In the genomic region with DNA sequence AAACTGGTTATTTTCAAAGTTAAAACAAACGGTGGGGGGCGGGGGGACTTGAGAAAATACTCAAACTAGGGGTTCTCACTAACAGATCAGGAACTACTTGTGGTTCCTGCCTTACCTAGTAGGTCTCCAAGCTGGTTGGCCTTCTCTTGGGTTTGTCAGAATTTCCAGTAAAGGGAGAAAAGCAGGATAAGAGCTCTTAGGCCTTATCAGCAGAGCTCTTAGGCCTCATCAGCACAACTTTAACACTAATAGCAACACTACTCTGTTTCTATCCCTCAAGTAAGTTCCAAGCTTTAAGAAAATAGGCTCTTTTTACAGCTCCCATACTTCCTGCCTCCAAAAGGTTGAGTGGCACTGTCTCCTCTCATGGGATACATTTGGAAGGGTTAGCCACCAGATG, we compare ENCODE assay signal across 12 cellular contexts. TPM values are rescaled to one million over a fixed set of nuclear protein-coding genes. Genes with fewer than 3 reads are reported as not detected.
DNase-seq lines count a peak whose midpoint lies in the region; ATAC-seq and TF ChIP-seq lines count a peak whose summit lies in the region.
"Had no signal": no experiment of that assay in that cellular context is flagged by ENCODE, and none has a peak within 500 bp of the region (broad histone marks: within the 10 kb centered on the region; RNA-seq: fewer than 3 reads in every experiment).

No MANE protein-coding gene starts in this region.

- no peak for TF ChIP-seq CTCF in breast epithelium (IDR thresholded peaks at IDR 0.05)
- TF ChIP-seq CTCF in MCF 10A (IDR thresholded peaks at IDR 0.05; ENCODE audit: unreplicated experiment), result no peak
- no peak for TF ChIP-seq CTCF in WTC11 (IDR thresholded peaks at IDR 0.05)
- TF ChIP-seq CTCF in thyroid gland (IDR thresholded peaks at IDR 0.05), result no peak

- H3K4me1 Mint-ChIP-seq in MCF 10A (ENCODE audit: insufficient read depth, unreplicated experiment), result peaks cover 23% of the 10 kb centered on the region
- peaks cover 64% of the 10 kb centered on the region for H3K4me1 Mint-ChIP-seq in WTC11
- peaks cover 74 to 89% of the 10 kb centered on the region in 2 donors for H3K4me1 Mint-ChIP-seq in immature natural killer cell

- POLR2A ChIA-PET in MCF 10A (lab: Yijun Ruan, JAX), result interaction anchor here (0.7 to 1.8 kb wide), 5 partner anchors 8 to 117 kb away, joined by 3 to 6 read pairs (median 4); a partner anchor contains a TSS
- POLR2A ChIA-PET in WTC11 (lab: Charles Lee), result interaction anchor here (0.6 to 0.7 kb wide), 4 partner anchors 44 to 357 kb away, joined by 4 to 11 read pairs (median 6); no protein-coding TSS in a partner anchor

- H3K27ac Mint-ChIP-seq in MCF 10A (ENCODE audit: low read depth, unreplicated experiment) (no peak overlapping the region), WTC11 (peak overlapping the region; percentile 7; the same call in 1 of the 2 replicates), immature natural killer cell (peak overlapping the region; percentile 43 to 91 (median 64))

- 60 to 62% methylated on average over 2 of the region's 2 CpGs for WGBS in thyroid gland, 2 donors

- TF ChIP-seq POLR2A in breast epithelium (IDR thresholded peaks at IDR 0.05), result no peak
- TF ChIP-seq POLR2A in thyroid gland (IDR thresholded peaks at IDR 0.05), result no peak

- H3K4me3 ChIP-seq in breast epithelium (no peak overlapping the region), thyroid gland (replicated peaks in 1 of 3) (no peak overlapping the region)
- H3K4me3 ChIP-seq: pancreas had no signal

- peaks cover 5 to 11% of the 10 kb centered on the region in 2 donors for H3K4me1 ChIP-seq in breast epithelium
- peaks cover 26 to 36% of the 10 kb centered on the region in 2 donors for H3K4me1 ChIP-seq in thyroid gland

- H3K27ac ChIP-seq in breast epithelium (peak overlapping the region; percentile 41 to 56), thyroid gland (peak overlapping the region in 2 of 3 donors; percentile 8 to 24)
- H3K27ac ChIP-seq: pancreas had no signal

- no peaks in the 10 kb centered on the region for H3K9me3 ChIP-seq in breast epithelium
- no peaks in the 10 kb centered on the region for H3K9me3 ChIP-seq in thyroid gland
- H3K9me3 ChIP-seq: pancreas had no signal

- no TSS peak for BruUV-seq in MCF 10A (replicated peaks; lab: Mats Ljungman, UMichigan)

- ATAC-seq in WTC11, result no peak

- intact Hi-C loops in breast epithelium (cut with DNase I; ENCODE audit: low total_unique reads) (no loop called here), MCF 10A (cut with micrococcal nuclease) (no loop called here), thyroid gland (cut with DNase I) (no loop called here)

- CTCF ChIA-PET in MCF 10A (lab: Yijun Ruan, JAX), result interaction anchor here (0.6 to 1.3 kb wide), 5 partner anchors 29 to 219 kb away, joined by 3 to 6 read pairs (median 3); no protein-coding TSS in a partner anchor
- CTCF ChIA-PET in WTC11 (lab: Charles Lee), result interaction anchor here (0.6 kb wide), 1 partner anchor 70 kb away, joined by 3 read pairs; no protein-coding TSS in a partner anchor

- no peaks in the 10 kb centered on the region for H3K36me3 ChIP-seq in breast epithelium
- H3K36me3 ChIP-seq in thyroid gland, result no peaks in the 10 kb centered on the region
- H3K36me3 ChIP-seq: pancreas had no signal

- no peak for DNase-seq in breast epithelium (ENCODE audit: low spot score in 2 of 2)
- no peak for DNase-seq in MCF 10A (ENCODE audit: unreplicated experiment)
- DNase-seq in WTC11 (ENCODE audit: low spot score), result no peak
- no peak for DNase-seq in immature natural killer cell
- DNase-seq in thyroid gland, result no peak
- DNase-seq in amniotic stem cell (lab: John Stamatoyannopoulos, UW), result no peak
- no peak for DNase-seq in dedifferentiated amniotic fluid mesenchymal stem cell (ENCODE audit: extremely low spot score)
- no peak for DNase-seq in hepatic stellate cell (ENCODE audit: low spot score)
- DNase-seq: caudate nucleus, hypothalamus, NCI-H1694, pancreas had no signal

- H3K36me3 Mint-ChIP-seq in MCF 10A (ENCODE audit: insufficient read depth, unreplicated experiment) (no peaks in the 10 kb centered on the region), WTC11 (no peaks in the 10 kb centered on the region), immature natural killer cell (no peaks in the 10 kb centered on the region)

- H3K9me3 Mint-ChIP-seq in MCF 10A (ENCODE audit: unreplicated experiment), result no peaks in the 10 kb centered on the region
- no peaks in the 10 kb centered on the region for H3K9me3 Mint-ChIP-seq in WTC11
- H3K9me3 Mint-ChIP-seq in immature natural killer cell, result no peaks in the 10 kb centered on the region

- H3K4me3 Mint-ChIP-seq in MCF 10A (ENCODE audit: unreplicated experiment) (no peak overlapping the region), WTC11 (no peak overlapping the region), immature natural killer cell (peak overlapping the region in 1 of 5 donors; percentile 6)

- no peaks in the 10 kb centered on the region for H3K27me3 Mint-ChIP-seq in MCF 10A (ENCODE audit: insufficient read depth, unreplicated experiment)
- H3K27me3 Mint-ChIP-seq in WTC11 (ENCODE audit: low read depth), result no peaks in the 10 kb centered on the region; the same call in 1 of the 2 replicates
- peaks cover 3 to 9% (median 8%) of the 10 kb centered on the region in 3 donors for H3K27me3 Mint-ChIP-seq in immature natural killer cell (ENCODE audit: low read depth in 3 of 3)

- H3K27me3 ChIP-seq in breast epithelium, result no peaks in the 10 kb centered on the region
- H3K27me3 ChIP-seq in thyroid gland, result no peaks in the 10 kb centered on the region
- H3K27me3 ChIP-seq: pancreas had no signal

TF ChIP-seq in WTC11, 78 proteins besides CTCF, POLR2A, EP300 and RAD21 (continues in another document):
- no peak for TF ChIP-seq IRF2 (CRISPR knock-in tag; IDR thresholded peaks at IDR 0.05; ENCODE audit: borderline replicate concordance, low read depth)
- TF ChIP-seq, protein P1, sequence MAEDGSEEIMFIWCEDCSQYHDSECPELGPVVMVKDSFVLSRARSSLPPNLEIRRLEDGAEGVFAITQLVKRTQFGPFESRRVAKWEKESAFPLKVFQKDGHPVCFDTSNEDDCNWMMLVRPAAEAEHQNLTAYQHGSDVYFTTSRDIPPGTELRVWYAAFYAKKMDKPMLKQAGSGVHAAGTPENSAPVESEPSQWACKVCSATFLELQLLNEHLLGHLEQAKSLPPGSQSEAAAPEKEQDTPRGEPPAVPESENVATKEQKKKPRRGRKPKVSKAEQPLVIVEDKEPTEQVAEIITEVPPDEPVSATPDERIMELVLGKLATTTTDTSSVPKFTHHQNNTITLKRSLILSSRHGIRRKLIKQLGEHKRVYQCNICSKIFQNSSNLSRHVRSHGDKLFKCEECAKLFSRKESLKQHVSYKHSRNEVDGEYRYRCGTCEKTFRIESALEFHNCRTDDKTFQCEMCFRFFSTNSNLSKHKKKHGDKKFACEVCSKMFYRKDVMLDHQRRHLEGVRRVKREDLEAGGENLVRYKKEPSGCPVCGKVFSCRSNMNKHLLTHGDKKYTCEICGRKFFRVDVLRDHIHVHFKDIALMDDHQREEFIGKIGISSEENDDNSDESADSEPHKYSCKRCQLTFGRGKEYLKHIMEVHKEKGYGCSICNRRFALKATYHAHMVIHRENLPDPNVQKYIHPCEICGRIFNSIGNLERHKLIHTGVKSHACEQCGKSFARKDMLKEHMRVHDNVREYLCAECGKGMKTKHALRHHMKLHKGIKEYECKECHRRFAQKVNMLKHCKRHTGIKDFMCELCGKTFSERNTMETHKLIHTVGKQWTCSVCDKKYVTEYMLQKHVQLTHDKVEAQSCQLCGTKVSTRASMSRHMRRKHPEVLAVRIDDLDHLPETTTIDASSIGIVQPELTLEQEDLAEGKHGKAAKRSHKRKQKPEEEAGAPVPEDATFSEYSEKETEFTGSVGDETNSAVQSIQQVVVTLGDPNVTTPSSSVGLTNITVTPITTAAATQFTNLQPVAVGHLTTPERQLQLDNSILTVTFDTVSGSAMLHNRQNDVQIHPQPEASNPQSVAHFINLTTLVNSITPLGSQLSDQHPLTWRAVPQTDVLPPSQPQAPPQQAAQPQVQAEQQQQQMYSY (CRISPR knock-in tag; IDR thresholded peaks at IDR 0.05), result no peak
- TF ChIP-seq, protein P2, sequence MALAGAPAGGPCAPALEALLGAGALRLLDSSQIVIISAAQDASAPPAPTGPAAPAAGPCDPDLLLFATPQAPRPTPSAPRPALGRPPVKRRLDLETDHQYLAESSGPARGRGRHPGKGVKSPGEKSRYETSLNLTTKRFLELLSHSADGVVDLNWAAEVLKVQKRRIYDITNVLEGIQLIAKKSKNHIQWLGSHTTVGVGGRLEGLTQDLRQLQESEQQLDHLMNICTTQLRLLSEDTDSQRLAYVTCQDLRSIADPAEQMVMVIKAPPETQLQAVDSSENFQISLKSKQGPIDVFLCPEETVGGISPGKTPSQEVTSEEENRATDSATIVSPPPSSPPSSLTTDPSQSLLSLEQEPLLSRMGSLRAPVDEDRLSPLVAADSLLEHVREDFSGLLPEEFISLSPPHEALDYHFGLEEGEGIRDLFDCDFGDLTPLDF (CRISPR knock-in tag; IDR thresholded peaks at IDR 0.05), result no peak
- no peak for TF ChIP-seq NFATC4 (CRISPR knock-in tag; IDR thresholded peaks at IDR 0.05)
- TF ChIP-seq, protein P3, sequence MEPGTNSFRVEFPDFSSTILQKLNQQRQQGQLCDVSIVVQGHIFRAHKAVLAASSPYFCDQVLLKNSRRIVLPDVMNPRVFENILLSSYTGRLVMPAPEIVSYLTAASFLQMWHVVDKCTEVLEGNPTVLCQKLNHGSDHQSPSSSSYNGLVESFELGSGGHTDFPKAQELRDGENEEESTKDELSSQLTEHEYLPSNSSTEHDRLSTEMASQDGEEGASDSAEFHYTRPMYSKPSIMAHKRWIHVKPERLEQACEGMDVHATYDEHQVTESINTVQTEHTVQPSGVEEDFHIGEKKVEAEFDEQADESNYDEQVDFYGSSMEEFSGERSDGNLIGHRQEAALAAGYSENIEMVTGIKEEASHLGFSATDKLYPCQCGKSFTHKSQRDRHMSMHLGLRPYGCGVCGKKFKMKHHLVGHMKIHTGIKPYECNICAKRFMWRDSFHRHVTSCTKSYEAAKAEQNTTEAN (CRISPR knock-in tag; IDR thresholded peaks at IDR 0.05), result no peak
- no peak for TF ChIP-seq NR3C1 (CRISPR knock-in tag; conservative IDR thresholded peaks at IDR 0.05; ENCODE audit: low read depth)
- no peak for TF ChIP-seq ZNF396 (CRISPR knock-in tag; IDR thresholded peaks at IDR 0.05; ENCODE audit: borderline replicate concordance)

RNA-seq across cellular contexts. Expression of a gene that starts 6.4 kb away (rescaled TPM):
- total RNA-seq in breast epithelium (10 to 100 TPM; 59.3 to 71.7 (median 63.8) TPM), MCF 10A (2022) (60.4 and 64.1 TPM in 2 replicates), WTC11 (2021) (43.8 to 48.2 TPM (median 45.6 TPM) in 3 replicates), thyroid gland (10 to 100 TPM; 50.4 to 82.8 (median 60.6) TPM)
- 1 to 10 TPM; 5.2 to 7.5 (median 7.0) TPM for polyA plus RNA-seq in immature natural killer cell
